In genomic region chr16:27561216-27561615, GRCh38 we compare ENCODE assay signal across 17 cellular contexts.
"Had no signal": no experiment of that assay in that cellular context is flagged by ENCODE, and none has a peak within 500 bp of the region (broad histone marks: within the 10 kb centered on the region; RNA-seq: fewer than 3 reads in every experiment).

No MANE protein-coding gene starts in this region.

- ATAC-seq: activated CD8-positive, alpha-beta T cell treated with anti-CD3 and anti-CD28 coated beads, Interleukin-2, amount 10 ng/mL, durations not matched to agents 7 days and 5 days; activated naive CD4-positive, alpha-beta T cell treated with anti-CD3 and anti-CD28 coated beads, Interleukin-2, amount 50 U/mL, for 72 hours; activated T-cell treated with anti-CD3 and anti-CD28 coated beads, Interleukin-2, amount 50 U/mL, for 72 hours; foreskin keratinocyte; left lung had no signal

- H3K4me3 Mint-ChIP-seq: activated B cell treated with CpG ODN at 0.5 μM for 24 hours; activated CD8-positive, alpha-beta T cell treated with anti-CD3 and anti-CD28 coated beads, Interleukin-2, amount 10 ng/mL, durations not matched to agents 7 days and 5 days; activated T-cell treated with anti-CD3 and anti-CD28 coated beads, Interleukin-2, amount 50 U/mL, for 72 hours; nephron had no signal

- H3K27ac Mint-ChIP-seq: activated B cell treated with CpG ODN at 0.5 μM for 24 hours; activated CD8-positive, alpha-beta T cell treated with anti-CD3 and anti-CD28 coated beads, Interleukin-2, amount 10 ng/mL, durations not matched to agents 7 days and 5 days; activated naive CD4-positive, alpha-beta T cell treated with anti-CD3 and anti-CD28 coated beads, Interleukin-2, amount 50 U/mL, for 72 hours; activated T-cell treated with anti-CD3 and anti-CD28 coated beads, Interleukin-2, amount 50 U/mL, for 72 hours had no signal

- H3K36me3 Mint-ChIP-seq: activated naive CD4-positive, alpha-beta T cell treated with anti-CD3 and anti-CD28 coated beads, Interleukin-2, amount 50 U/mL, for 72 hours had no signal

- H3K9me3 Mint-ChIP-seq: activated B cell treated with CpG ODN at 0.5 μM for 24 hours; activated naive CD4-positive, alpha-beta T cell treated with anti-CD3 and anti-CD28 coated beads, Interleukin-2, amount 50 U/mL, for 72 hours; activated T-cell treated with anti-CD3 and anti-CD28 coated beads, Interleukin-2, amount 50 U/mL, for 72 hours; nephron had no signal

- DNase-seq: activated B cell treated with CpG ODN at 0.5 μM for 24 hours; activated CD4-positive, alpha-beta T cell treated with anti-CD3 and anti-CD28 coated beads, Interleukin-2, amount 50 U/mL, for 1 hour; activated CD8-positive, alpha-beta T cell treated with anti-CD3 and anti-CD28 coated beads, Interleukin-2, amount 10 ng/mL, durations not matched to agents 7 days and 5 days; activated naive CD4-positive, alpha-beta T cell; activated T-cell treated with anti-CD3 and anti-CD28 coated beads for 4 hours; activated T-cell treated with anti-CD3 and anti-CD28 coated beads, Interleukin-2, amount 50 U/mL, for 72 hours; foreskin keratinocyte; heart right ventricle; left lung; mammary epithelial cell; psoas muscle; stimulated activated CD4-positive, alpha-beta T cell treated with anti-CD3 and anti-CD28 coated beads, Interleukin-15, amount 100 ng/mL, for 24 hours; stimulated activated CD4-positive, alpha-beta T cell treated with anti-CD3 and anti-CD28 coated beads, Interleukin-2, amount 100 ng/mL, for 24 hours; stimulated activated naive CD4-positive, alpha-beta T cell; T-helper 9 cell had no signal

- H3K27me3 Mint-ChIP-seq: activated B cell treated with CpG ODN at 0.5 μM for 24 hours had no signal
